In genomic region chr17:79388556-79389295, GRCh38 we compare ENCODE assay signal across 8 cellular contexts.
DNase-seq lines count a peak whose midpoint lies in the region; ATAC-seq and TF ChIP-seq lines count a peak whose summit lies in the region.

No MANE protein-coding gene starts in this region.

- H3K36me3 Mint-ChIP-seq in nephron (ENCODE audit: low read depth) = no peaks in the 10 kb centered on the region

- no peak for TF ChIP-seq POLR2A in Peyer's patch (IDR thresholded peaks at IDR 0.05)

- DNase-seq in DMS53 (lab: John Stamatoyannopoulos, UW) (peak; percentile 57), DMS53 treated with DMSO at 0.1 percent for 48 hours (lab: John Stamatoyannopoulos, UW; ENCODE audit: unreplicated experiment) (no peak), HT1080 (ENCODE audit: low read depth) (peak; percentile 24), Peyer's patch (peak; percentile 28 to 70 (median 57)), epidermal melanocyte (ENCODE audit: insufficient read length, low spot score) (peak; percentile 55)

- H3K9me3 Mint-ChIP-seq in nephron = no peaks in the 10 kb centered on the region

- no peaks in the 10 kb centered on the region for H3K9me3 ChIP-seq in Peyer's patch

- ATAC-seq in GM21528 (IDR thresholded peaks at IDR 0.05; ENCODE audit: low FRiP score, unreplicated experiment) (no peak), GM18517 (IDR thresholded peaks at IDR 0.05; ENCODE audit: unreplicated experiment) (no peak)

- no peak overlapping the region for H3K4me3 Mint-ChIP-seq in nephron

- H3K4me1 ChIP-seq in Peyer's patch = no peaks in the 10 kb centered on the region

- peak in 4 of 6 experiments; percentile 48 to 60 (median 52) for TF ChIP-seq CTCF in Peyer's patch (IDR thresholded peaks at IDR 0.05)
- peak; percentile 82 to 84 (median 83) for TF ChIP-seq CTCF in nephron (IDR thresholded peaks at IDR 0.05; ENCODE audit: unreplicated experiment in 3 of 3)

- H3K27ac Mint-ChIP-seq in nephron = no peak overlapping the region

- peaks cover 9% of the 10 kb centered on the region for H3K4me1 Mint-ChIP-seq in nephron

- no peak overlapping the region for H3K27ac ChIP-seq in Peyer's patch

- H3K27me3 Mint-ChIP-seq in nephron (ENCODE audit: low read depth) = peaks cover 94% of the 10 kb centered on the region

- no peaks in the 10 kb centered on the region for H3K36me3 ChIP-seq in Peyer's patch

- H3K4me3 ChIP-seq in Peyer's patch = no peak overlapping the region

- H3K27me3 ChIP-seq in Peyer's patch = no peaks in the 10 kb centered on the region
